In the genomic region with DNA sequence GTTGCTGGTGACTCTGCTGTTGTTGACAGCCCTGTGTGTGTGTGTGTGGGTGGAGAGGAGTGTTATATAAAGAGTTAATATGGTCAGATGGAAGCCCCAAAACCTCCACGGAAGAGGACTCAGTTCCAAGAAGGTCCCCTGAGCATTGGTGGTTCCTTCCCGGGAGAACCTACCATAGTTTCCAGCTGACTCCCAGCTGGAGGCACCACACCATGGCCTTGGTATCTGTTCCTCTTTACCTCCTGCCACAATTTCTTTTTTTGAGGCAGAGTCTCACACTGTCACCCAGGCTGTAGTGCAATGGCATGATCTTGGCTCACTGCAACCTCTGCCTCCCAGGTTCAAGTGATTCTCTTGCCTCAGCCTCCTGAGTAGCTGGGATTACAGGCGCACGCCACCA, we compare ENCODE assay signal across 11 cellular contexts. TPM values are rescaled to one million over a fixed set of nuclear protein-coding genes. Genes with fewer than 3 reads are reported as not detected.
DNase-seq lines count a peak whose midpoint lies in the region; ATAC-seq and TF ChIP-seq lines count a peak whose summit lies in the region.
"Had no signal": no experiment of that assay in that cellular context is flagged by ENCODE, and none has a peak within 500 bp of the region (broad histone marks: within the 10 kb centered on the region; RNA-seq: fewer than 3 reads in every experiment).

No MANE protein-coding gene starts in this region.

- intact Hi-C loops in mucosa of descending colon (cut with DNase I, micrococcal nuclease), result no loop called here
- intact Hi-C loops in aorta (cut with DNase I), result no loop called here

- H4K20me1 ChIP-seq in Karpas-422 (ENCODE audit: insufficient read depth, low read depth, low read length), result no peaks in the 10 kb centered on the region

- WGBS in aorta, 2 donors, result 72 to 85% methylated on average over 4 of the region's 4 CpGs

- TF ChIP-seq CTCF in mucosa of descending colon (IDR thresholded peaks at IDR 0.05), result no peak

- H3K4me2 ChIP-seq in Karpas-422 (ENCODE audit: low read depth, low read length, poor library complexity, severe bottlenecking), result peak overlapping the region; percentile 37

- H3K4me1 ChIP-seq in Karpas-422 (ENCODE audit: low read length) (peaks cover 74% of the 10 kb centered on the region), mucosa of descending colon (ENCODE audit: low read depth) (no peaks in the 10 kb centered on the region), aorta (ENCODE audit: control insufficient read depth in 1 of 2, insufficient read depth in 2 of 2, low read length in 2 of 2) (no peaks in the 10 kb centered on the region)
- H3K4me1 ChIP-seq: prostate gland had no signal

- no peak overlapping the region for H3K9ac ChIP-seq in Karpas-422 (ENCODE audit: low read length)

- H3K27ac ChIP-seq in Karpas-422 (ENCODE audit: low read length) (peak overlapping the region; percentile 93), aorta (ENCODE audit: low read depth in 1 of 2, low read length in 2 of 2) (no peak overlapping the region)
- H3K27ac ChIP-seq: prostate gland had no signal

- H2AFZ ChIP-seq in Karpas-422 (ENCODE audit: low read length), result no peak overlapping the region

- peak; percentile 31 for ATAC-seq in GM18870 (IDR thresholded peaks at IDR 0.05; ENCODE audit: unreplicated experiment)
- peak; percentile 41 for ATAC-seq in GM21723 (IDR thresholded peaks at IDR 0.05; ENCODE audit: unreplicated experiment)
- no peak for ATAC-seq in mucosa of descending colon
- ATAC-seq in aorta (ENCODE audit: low FRiP score), result no peak

- H3K9me3 ChIP-seq in Karpas-422 (ENCODE audit: low read length) (no peaks in the 10 kb centered on the region), mucosa of descending colon (no peaks in the 10 kb centered on the region), aorta (ENCODE audit: control insufficient read depth, low read length) (no peaks in the 10 kb centered on the region)
- H3K9me3 ChIP-seq: prostate gland had no signal

- H3K36me3 ChIP-seq in Karpas-422 (ENCODE audit: insufficient read depth, low read length), result no peaks in the 10 kb centered on the region
- no peaks in the 10 kb centered on the region for H3K36me3 ChIP-seq in mucosa of descending colon (ENCODE audit: low read depth)
- H3K36me3 ChIP-seq in aorta (ENCODE audit: control insufficient read depth in 1 of 2, insufficient read depth in 2 of 2, low read length in 1 of 2), result no peaks in the 10 kb centered on the region
- H3K36me3 ChIP-seq: prostate gland had no signal

- no peaks in the 10 kb centered on the region for H3K27me3 ChIP-seq in Karpas-422 (ENCODE audit: low read length)
- no peaks in the 10 kb centered on the region for H3K27me3 ChIP-seq in aorta (ENCODE audit: control insufficient read depth in 1 of 2, insufficient read depth in 2 of 2, low read length in 1 of 2)

- no peaks in the 10 kb centered on the region for H3K9me2 ChIP-seq in Karpas-422 (replicated peaks; ENCODE audit: insufficient read depth, low read length)

- no peaks in the 10 kb centered on the region for H3K79me2 ChIP-seq in Karpas-422 (ENCODE audit: low read length)

- DNase-seq in Karpas-422, result peak; percentile 83
- peak; percentile 75 for DNase-seq in germinal center (ENCODE audit: low spot score)
- no peak for DNase-seq in mucosa of descending colon
- DNase-seq in aorta, result no peak
- DNase-seq in activated T-cell treated with anti-CD3 and anti-CD28 coated beads for 4 hours, result no peak
- no peak for DNase-seq in effector CD8-positive, alpha-beta T cell (lab: John Stamatoyannopoulos, UW)
- DNase-seq: activated T-cell treated with anti-CD3 and anti-CD28 coated beads, Interleukin-2, amount 50 U/mL, for 48 hours; Right ventricle myocardium superior had no signal

- no peak overlapping the region for H3K4me3 ChIP-seq in Karpas-422 (ENCODE audit: low read length)
- H3K4me3 ChIP-seq in mucosa of descending colon, result no peak overlapping the region
- H3K4me3 ChIP-seq in aorta (ENCODE audit: low read length in 2 of 2), result no peak overlapping the region
- H3K4me3 ChIP-seq: prostate gland had no signal

RNA-seq across cellular contexts. Expression of gene GNG2, which starts 15.9 kb away (rescaled TPM):
- 212 and 351 TPM in 2 replicates for total RNA-seq in Karpas-422 (2014; rRNA removed; shearing (Covaris generic); ENCODE audit: low replicate concordance)
- 10 to 100 TPM in 2 of 3 donors, 1 to 10 TPM in 1; 9.9 to 52.2 (median 16.6) TPM for total RNA-seq in mucosa of descending colon
- total RNA-seq in aorta, result 10 to 100 TPM; 15.0 to 31.9 TPM
- polyA plus RNA-seq in aorta, result 10 to 100 TPM in 1 of 2 donors, 1 to 10 TPM in 1; 5.3 to 10.0 TPM

Comparison
In these comparisons a context has a peak if more than half of its experiments do, and no peak if none do; other contexts are left out.
1. ATAC-seq: peak in GM18870 (single experiment) and GM21723 (single experiment); none in mucosa of descending colon (single experiment) and aorta (single experiment).
2. DNase-seq: peak in Karpas-422 (single experiment) and germinal center (single experiment); none in mucosa of descending colon (0 of 3), aorta (0 of 2), activated T-cell treated with anti-CD3 and anti-CD28 coated beads for 4 hours (single experiment) and effector CD8-positive, alpha-beta T cell (single experiment).